ENCODE assay signal across 12 cellular contexts in genomic region chr12:11513288-11513687, GRCh38.
DNase-seq lines count a peak whose midpoint lies in the region; ATAC-seq and TF ChIP-seq lines count a peak whose summit lies in the region.
"Had no signal": no experiment of that assay in that cellular context is flagged by ENCODE, and none has a peak within 500 bp of the region (broad histone marks: within the 10 kb centered on the region; RNA-seq: fewer than 3 reads in every experiment).

No MANE protein-coding gene starts in this region.

- no peak for DNase-seq in GM06990 (ENCODE audit: extremely low read depth, insufficient read length)
- peak; percentile 10 for DNase-seq in LHCN-M2 (ENCODE audit: low read depth)
- DNase-seq in WTC11 (ENCODE audit: low spot score): no peak
- DNase-seq in kidney epithelial cell (ENCODE audit: low read depth): no peak
- DNase-seq in C1 segment of cervical spinal cord (lab: John Stamatoyannopoulos, UW): no peak
- no peak for DNase-seq in KG1 (lab: John Stamatoyannopoulos, UW)
- no peak for DNase-seq in heart left ventricle
- DNase-seq in colonic mucosa: no peak
- DNase-seq: left cardiac atrium, SHP77 treated with DMSO at 0.1 percent for 48 hours had no signal

- peak; percentile 23 for TF ChIP-seq CTCF in GM06990 (IDR thresholded peaks at IDR 0.05; ENCODE audit: insufficient read depth, low read length, poor library complexity, severe bottlenecking)
- TF ChIP-seq CTCF in WTC11 (IDR thresholded peaks at IDR 0.05): no peak
- TF ChIP-seq CTCF in kidney epithelial cell (IDR thresholded peaks at IDR 0.05; ENCODE audit: insufficient read depth, low read length, poor library complexity, severe bottlenecking): peak; percentile 7
- TF ChIP-seq CTCF in heart left ventricle (IDR thresholded peaks at IDR 0.05): no peak
- TF ChIP-seq CTCF in colonic mucosa (IDR thresholded peaks at IDR 0.05): no peak

- POLR2A ChIA-PET in WTC11 (lab: Charles Lee): no interaction called here

- H3K4me3 Mint-ChIP-seq in WTC11: no peak overlapping the region
- H3K4me3 Mint-ChIP-seq: central memory CD8-positive, alpha-beta T cell had no signal

- no peaks in the 10 kb centered on the region for H3K9me3 ChIP-seq in heart left ventricle
- no peaks in the 10 kb centered on the region for H3K9me3 ChIP-seq in colonic mucosa
- H3K9me3 ChIP-seq: neutrophil had no signal

- H3K27ac ChIP-seq in heart left ventricle (no peak overlapping the region), colonic mucosa (no peak overlapping the region)
- H3K27ac ChIP-seq: neutrophil had no signal

- H3K27me3 ChIP-seq in GM06990 (replicated peaks; ENCODE audit: control insufficient read depth, insufficient read depth, low read length) (no peaks in the 10 kb centered on the region), kidney epithelial cell (ENCODE audit: control insufficient read depth, insufficient read depth, low read length) (no peaks in the 10 kb centered on the region), heart left ventricle (no peaks in the 10 kb centered on the region), colonic mucosa (no peaks in the 10 kb centered on the region)
- H3K27me3 ChIP-seq: neutrophil had no signal

- no peaks in the 10 kb centered on the region for H3K36me3 Mint-ChIP-seq in WTC11

- no peak overlapping the region for H3K9ac ChIP-seq in colonic mucosa (ENCODE audit: low read depth in 2 of 2, low read length in 2 of 2)

- H3K4me1 Mint-ChIP-seq in WTC11: peaks cover 18% of the 10 kb centered on the region
- H3K4me1 Mint-ChIP-seq: central memory CD8-positive, alpha-beta T cell had no signal

- intact Hi-C loops in heart left ventricle (cut with DNase I): no loop called here
- intact Hi-C loops in colonic mucosa (cut with DNase I): no loop called here

- H3K4me1 ChIP-seq in heart left ventricle (no peaks in the 10 kb centered on the region), colonic mucosa (no peaks in the 10 kb centered on the region)

- ATAC-seq in WTC11 (peak; percentile 61), heart left ventricle (no peak)
- ATAC-seq: left cardiac atrium had no signal

- CTCF ChIA-PET in WTC11 (lab: Charles Lee): interaction anchor here (0.8 to 2.3 kb wide), 3 partner anchors 13 to 520 kb away, joined by 3 to 10 read pairs (median 7); no protein-coding TSS in a partner anchor

- H3K9me3 Mint-ChIP-seq in WTC11: no peaks in the 10 kb centered on the region
- H3K9me3 Mint-ChIP-seq: central memory CD8-positive, alpha-beta T cell had no signal

- H3K27ac Mint-ChIP-seq in WTC11: no peak overlapping the region

- no peak overlapping the region for H3K4me3 ChIP-seq in GM06990 (replicated peaks; ENCODE audit: low read depth, low read length)
- H3K4me3 ChIP-seq in kidney epithelial cell (ENCODE audit: low read depth, low read length): no peak overlapping the region
- no peak overlapping the region for H3K4me3 ChIP-seq in heart left ventricle
- no peak overlapping the region for H3K4me3 ChIP-seq in colonic mucosa

- TF ChIP-seq POLR2A in heart left ventricle (IDR thresholded peaks at IDR 0.05): no peak

- 57 to 78% (median 70%) methylated on average over 4 of the region's 4 CpGs for WGBS in heart left ventricle, 4 donors

- H3K36me3 ChIP-seq in GM06990 (ENCODE audit: control insufficient read depth, insufficient read depth, low read length): no peaks in the 10 kb centered on the region
- H3K36me3 ChIP-seq in kidney epithelial cell (ENCODE audit: control insufficient read depth, insufficient read depth, low read length): no peaks in the 10 kb centered on the region
- H3K36me3 ChIP-seq in heart left ventricle: no peaks in the 10 kb centered on the region
- H3K36me3 ChIP-seq in colonic mucosa: no peaks in the 10 kb centered on the region
- H3K36me3 ChIP-seq: neutrophil had no signal

- H3K27me3 Mint-ChIP-seq in WTC11 (ENCODE audit: low read depth): no peaks in the 10 kb centered on the region

TF ChIP-seq in WTC11, 78 proteins besides CTCF, POLR2A, EP300 and RAD21:
- no peak for TF ChIP-seq FOXP1 (CRISPR knock-in tag; IDR thresholded peaks at IDR 0.05; ENCODE audit: borderline replicate concordance)
- no peak for TF ChIP-seq OVOL2 (CRISPR knock-in tag; IDR thresholded peaks at IDR 0.05; ENCODE audit: borderline replicate concordance)
- TF ChIP-seq SMAD4 (CRISPR knock-in tag; IDR thresholded peaks at IDR 0.05): no peak
- no peak for TF ChIP-seq ZNF532 (CRISPR knock-in tag; IDR thresholded peaks at IDR 0.05; ENCODE audit: borderline replicate concordance)
TF ChIP-seq in WTC11: peak in this region for 0.

Comparison
In these comparisons a context has a peak if more than half of its experiments do, and no peak if none do; other contexts are left out.
1. CTCF ChIP-seq: peak in GM06990 (single experiment) and kidney epithelial cell (single experiment); none in WTC11 (single experiment), heart left ventricle (0 of 12) and colonic mucosa (single experiment).